25 cellular contexts compared by ENCODE assay signal in genomic region chr13:80900557-80900956, GRCh38.
DNase-seq lines count a peak whose midpoint lies in the region; ATAC-seq, FAIRE-seq and TF ChIP-seq lines count a peak whose summit lies in the region.
"Had no signal": no experiment of that assay in that cellular context is flagged by ENCODE, and none has a peak within 500 bp of the region (broad histone marks: within the 10 kb centered on the region; RNA-seq: fewer than 3 reads in every experiment).

No MANE protein-coding gene starts in this region.

- in situ Hi-C loops in gastrocnemius medialis (cut with MboI; ENCODE audit: low sequenced_read_pairs in 4 of 4) = no loop called here

- H2AFZ ChIP-seq in mesenchymal stem cell (ENCODE audit: low read depth, low read length) = no peak overlapping the region
- H2AFZ ChIP-seq: GM23248, PC-9 had no signal

- no peak overlapping the region for H4K91ac ChIP-seq in mesenchymal stem cell (ENCODE audit: low read length)

- peak overlapping the region; percentile 41 for H3K9ac ChIP-seq in adipocyte (ENCODE audit: low read length)
- peak overlapping the region; percentile 56 for H3K9ac ChIP-seq in mesenchymal stem cell (ENCODE audit: low read length)
- H3K9ac ChIP-seq: GM23248 had no signal

- H4K8ac ChIP-seq in mesenchymal stem cell (ENCODE audit: low read length) = no peak overlapping the region

- ATAC-seq in heart left ventricle = peak in 3 of 4 donors; percentile 42 to 63 (median 50)
- peak in 1 of 2 donors; percentile 56 for ATAC-seq in gastrocnemius medialis
- ATAC-seq: HepG2, K562 had no signal

- H3K36me3 ChIP-seq in adipocyte (ENCODE audit: control insufficient read depth, insufficient read depth, low read length, severe bottlenecking) (no peaks in the 10 kb centered on the region), heart left ventricle (no peaks in the 10 kb centered on the region), mesenchymal stem cell (ENCODE audit: control insufficient read depth in 1 of 2, insufficient read depth in 2 of 2, low read depth in 1 of 2, low read length in 2 of 2) (no peaks in the 10 kb centered on the region), gastrocnemius medialis (no peaks in the 10 kb centered on the region)
- H3K36me3 ChIP-seq: MG63, SJSA1 had no signal

- H3K27ac ChIP-seq in heart left ventricle = peak overlapping the region; percentile 26 to 73 (median 56)
- H3K27ac ChIP-seq in mesenchymal stem cell (ENCODE audit: low read length, poor library complexity, severe bottlenecking) = no peak overlapping the region
- peak overlapping the region; percentile 22 to 55 (median 53) for H3K27ac ChIP-seq in gastrocnemius medialis
- no peak overlapping the region for H3K27ac ChIP-seq in RWPE1
- H3K27ac ChIP-seq: C4-2B, GM23248, PC-9, SJSA1 had no signal

- FAIRE-seq in HTR-8/SVneo (lab: Jason Lieb, UNC) = no peak
- FAIRE-seq: A204.1, G401.6, GM12892, HepG2, K562 had no signal

- DNase-seq in adipocyte (ENCODE audit: low read depth) = no peak
- DNase-seq in heart left ventricle = no peak
- DNase-seq in mesenchymal stem cell = no peak
- peak in 1 of 2 donors; percentile 22 for DNase-seq in gastrocnemius medialis
- DNase-seq in RWPE1 (ENCODE audit: low spot score) = no peak
- no peak for DNase-seq in HCEC 1CT
- DNase-seq in HTR-8/SVneo (ENCODE audit: insufficient read length, low spot score) = no peak
- DNase-seq: Calu3; CD8-positive, alpha-beta memory T cell; GM23248; H9; MG63; NCI-H1417 treated with DMSO at 0.1 percent for 48 hours; NCI-H1930; NCI-H510A treated with DMSO at 0.1 percent for 48 hours; NCI-H748 treated with DMSO at 0.1 percent for 48 hours; PC-9; RPMI8226 had no signal

- H3K79me1 ChIP-seq in mesenchymal stem cell (replicated peaks; ENCODE audit: low read length, poor library complexity, severe bottlenecking) = no peaks in the 10 kb centered on the region

- H2AK5ac ChIP-seq in mesenchymal stem cell (ENCODE audit: low read length, severe bottlenecking) = no peak overlapping the region

- H3K14ac ChIP-seq in mesenchymal stem cell (ENCODE audit: low read length in 2 of 2) = no peak overlapping the region

- H3K27me3 ChIP-seq in adipocyte (replicated peaks; ENCODE audit: control insufficient read depth, insufficient read depth, low read length) (no peaks in the 10 kb centered on the region), heart left ventricle (no peaks in the 10 kb centered on the region), mesenchymal stem cell (ENCODE audit: control insufficient read depth in 1 of 2, insufficient read depth in 1 of 2, low read length in 2 of 2) (no peaks in the 10 kb centered on the region), gastrocnemius medialis (no peaks in the 10 kb centered on the region)
- H3K27me3 ChIP-seq: MG63, SJSA1 had no signal

- H3K4me2 ChIP-seq in mesenchymal stem cell (ENCODE audit: low read length, poor library complexity, severe bottlenecking) = no peak overlapping the region
- H3K4me2 ChIP-seq: PC-9 had no signal

- no peak overlapping the region for H2BK120ac ChIP-seq in mesenchymal stem cell (ENCODE audit: low read depth, low read length)

- H3K18ac ChIP-seq in mesenchymal stem cell (ENCODE audit: low read depth in 1 of 2, low read length in 2 of 2) = no peak overlapping the region

- H3K4me3 ChIP-seq in adipocyte (ENCODE audit: low read length) (peak overlapping the region; percentile 26), heart left ventricle (no peak overlapping the region), mesenchymal stem cell (ENCODE audit: insufficient read depth in 1 of 2, low read depth in 1 of 2, low read length in 2 of 2) (peak overlapping the region in 1 of 2 experiments; percentile 28), gastrocnemius medialis (no peak overlapping the region)
- H3K4me3 ChIP-seq: GM23248, K562, MG63, PC-9, SJSA1 had no signal

- no peak overlapping the region for H2BK5ac ChIP-seq in mesenchymal stem cell (ENCODE audit: low read depth, low read length, poor library complexity, severe bottlenecking)

- no peak for TF ChIP-seq POLR2A in heart left ventricle (IDR thresholded peaks at IDR 0.05)
- no peak for TF ChIP-seq POLR2A in gastrocnemius medialis (IDR thresholded peaks at IDR 0.05)

- no peak overlapping the region for H3K4ac ChIP-seq in mesenchymal stem cell (ENCODE audit: low read depth in 1 of 2, low read length in 2 of 2)

- intact Hi-C loops in heart left ventricle (cut with DNase I) = no loop called here
- intact Hi-C loops in gastrocnemius medialis (cut with DNase I; ENCODE audit: low total_unique reads) = no loop called here

- H3K9me3 ChIP-seq in adipocyte (ENCODE audit: control insufficient read depth, low read length) (no peaks in the 10 kb centered on the region), heart left ventricle (no peaks in the 10 kb centered on the region), mesenchymal stem cell (ENCODE audit: control insufficient read depth, low read length) (no peaks in the 10 kb centered on the region), gastrocnemius medialis (no peaks in the 10 kb centered on the region)
- H3K9me3 ChIP-seq: MG63, SJSA1 had no signal

- POLR2A ChIA-PET in RWPE1 (lab: Yijun Ruan, JAX; ENCODE audit: low non-redundant PET) = no interaction called here

- CTCF ChIA-PET in RWPE1 (lab: Yijun Ruan, JAX) = no interaction called here

- H3K23ac ChIP-seq in mesenchymal stem cell (ENCODE audit: low read length in 2 of 2) = no peak overlapping the region

- no peak overlapping the region for H2BK15ac ChIP-seq in mesenchymal stem cell (ENCODE audit: low read depth, poor library complexity, severe bottlenecking)

- H3K4me1 ChIP-seq in adipocyte (ENCODE audit: control insufficient read depth, insufficient read depth, low read length) (peaks cover 24% of the 10 kb centered on the region), heart left ventricle (peaks cover 0 to 11% (median 0%) of the 10 kb centered on the region in 12 donors), mesenchymal stem cell (ENCODE audit: control insufficient read depth, insufficient read depth, low read depth, low read length) (no peaks in the 10 kb centered on the region), gastrocnemius medialis (no peaks in the 10 kb centered on the region)
- H3K4me1 ChIP-seq: SJSA1 had no signal

- H2BK12ac ChIP-seq in mesenchymal stem cell (ENCODE audit: low read length in 2 of 2) = no peak overlapping the region

- TF ChIP-seq CTCF in heart left ventricle (IDR thresholded peaks at IDR 0.05) (no peak), gastrocnemius medialis (IDR thresholded peaks at IDR 0.05 in 4 of 5, conservative IDR thresholded peaks at IDR 0.05 in 1 of 5) (no peak), RWPE1 (conservative IDR thresholded peaks at IDR 0.05; ENCODE audit: low read depth) (no peak)

Comparison
In these comparisons a context has a peak if more than half of its experiments do, and no peak if none do; other contexts are left out.
1. H3K27ac ChIP-seq: peak in heart left ventricle (12 of 12) and gastrocnemius medialis (4 of 4); none in mesenchymal stem cell (single experiment) and RWPE1 (single experiment).